ENCODE assay signal across 8 cellular contexts in the genomic region with DNA sequence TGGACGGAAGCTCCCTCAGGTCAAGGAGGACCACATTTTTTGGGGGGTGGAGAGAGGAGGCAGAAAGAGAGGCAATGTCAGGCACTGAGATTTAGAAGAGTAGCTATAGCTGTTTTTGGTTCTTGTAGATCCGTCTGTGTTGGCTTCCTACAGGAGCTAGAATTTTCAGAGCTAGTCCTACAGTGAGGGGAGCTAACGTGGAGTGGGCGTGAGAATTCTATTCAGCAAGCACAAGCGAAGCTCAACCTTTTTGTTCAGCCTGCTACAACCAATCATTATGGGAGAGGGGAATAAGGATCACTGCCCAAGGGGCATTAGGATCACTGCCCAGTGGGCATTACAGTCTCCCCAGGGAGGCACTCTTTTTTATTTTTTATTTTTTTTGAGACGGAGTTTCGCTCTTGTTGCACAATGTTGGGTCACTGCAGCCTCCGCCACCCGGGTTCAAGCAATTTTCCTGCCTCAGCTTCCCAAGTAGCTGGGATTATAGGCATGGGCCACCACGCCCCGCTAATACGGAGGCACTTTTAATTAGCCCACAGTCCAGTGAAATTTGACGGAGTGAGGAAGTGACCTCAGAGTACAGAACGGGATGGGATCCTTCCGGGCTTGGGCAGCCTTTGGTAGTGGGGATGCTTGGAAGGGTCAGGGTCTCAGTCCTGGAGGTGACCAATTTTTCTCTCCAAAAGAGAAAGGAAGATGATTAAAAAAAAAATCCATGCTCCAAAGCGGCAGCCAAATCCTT. TPM values are rescaled to one million over a fixed set of nuclear protein-coding genes. Genes with fewer than 3 reads are reported as not detected.
DNase-seq lines count a peak whose midpoint lies in the region; ATAC-seq and TF ChIP-seq lines count a peak whose summit lies in the region.

No MANE protein-coding gene starts in this region.

- no peak for TF ChIP-seq CTCF in OCI-LY7 (conservative IDR thresholded peaks at IDR 0.05; ENCODE audit: low read length)

- DNase-seq in DMS 273 (lab: John Stamatoyannopoulos, UW; ENCODE audit: unreplicated experiment) = peak; percentile 46
- DNase-seq in DMS 273 treated with DMSO at 0.1 percent for 48 hours (lab: John Stamatoyannopoulos, UW) = no peak
- DNase-seq in OCI-LY7 (ENCODE audit: low spot score) = no peak
- DNase-seq in effector memory CD4-positive, alpha-beta T cell = no peak
- DNase-seq in myocyte (ENCODE audit: low read depth) = peak; percentile 55
- DNase-seq in cortex of kidney (lab: John Stamatoyannopoulos, UW) = no peak

- H2AFZ ChIP-seq in OCI-LY7 (ENCODE audit: low read length) = peak overlapping the region; percentile 39

- CTCF ChIA-PET in OCI-LY7 (lab: Charles Lee; ENCODE audit: unreplicated experiment) = interaction anchor here (1.0 kb wide), 1 partner anchor 185 kb away, joined by 3 read pairs; no protein-coding TSS in a partner anchor

- peak overlapping the region; percentile 95 for H3K4me3 ChIP-seq in OCI-LY7 (ENCODE audit: low read depth, low read length, poor library complexity, severe bottlenecking)
- H3K4me3 ChIP-seq in effector memory CD4-positive, alpha-beta T cell (ENCODE audit: insufficient read depth, low read depth, low read length, poor library complexity, severe bottlenecking) = peak overlapping the region; percentile 83

- H3K27ac ChIP-seq in OCI-LY7 (ENCODE audit: low read depth, low read length, poor library complexity, severe bottlenecking) = peak overlapping the region; percentile 57
- peak overlapping the region; percentile 76 for H3K27ac ChIP-seq in effector memory CD4-positive, alpha-beta T cell (ENCODE audit: insufficient read depth, low read length, poor library complexity, severe bottlenecking)

- POLR2A ChIA-PET in OCI-LY7 (lab: Charles Lee) = interaction anchor here (0.5 to 2.2 kb wide), 8 partner anchors 9 to 92 kb away, joined by 3 to 6 read pairs (median 3); partner anchors contain the start of gene CDC25B

- ATAC-seq in GM18517 (IDR thresholded peaks at IDR 0.05; ENCODE audit: unreplicated experiment) (no peak), GM21390 (IDR thresholded peaks at IDR 0.05; ENCODE audit: unreplicated experiment) (no peak)

- H3K4me1 ChIP-seq in OCI-LY7 (ENCODE audit: insufficient read depth, low read length, poor library complexity, severe bottlenecking) = peaks cover 25% of the 10 kb centered on the region
- peaks cover 14% of the 10 kb centered on the region for H3K4me1 ChIP-seq in effector memory CD4-positive, alpha-beta T cell (ENCODE audit: control insufficient read depth, insufficient read depth, low read length, poor library complexity, severe bottlenecking)

- BruUV-seq in OCI-LY7 (replicated peaks; lab: Mats Ljungman, UMichigan) = no TSS peak

- H3K36me3 ChIP-seq in OCI-LY7 (ENCODE audit: insufficient read depth, low read length) = peaks cover 50% of the 10 kb centered on the region
- no peaks in the 10 kb centered on the region for H3K36me3 ChIP-seq in effector memory CD4-positive, alpha-beta T cell (ENCODE audit: control insufficient read depth, insufficient read depth, low read length)

- peak overlapping the region; percentile 89 for H3K4me2 ChIP-seq in OCI-LY7 (ENCODE audit: low read length)

- H3K9me3 ChIP-seq in OCI-LY7 (ENCODE audit: low read length) = no peaks in the 10 kb centered on the region
- H3K9me3 ChIP-seq in effector memory CD4-positive, alpha-beta T cell (ENCODE audit: control insufficient read depth, low read length) = no peaks in the 10 kb centered on the region

- peaks cover 30% of the 10 kb centered on the region for H4K20me1 ChIP-seq in OCI-LY7 (ENCODE audit: insufficient read depth, low read length)

- intact Hi-C loops in OCI-LY7 (cut with micrococcal nuclease; ENCODE audit: unreplicated experiment) = loop anchor here (2.0 kb wide), 1 partner anchor 101 kb away; the partner anchor contains the start of gene CENPB

- H3K79me2 ChIP-seq in OCI-LY7 (ENCODE audit: insufficient read depth, low read depth, low read length) = peaks cover 61% of the 10 kb centered on the region

- no peaks in the 10 kb centered on the region for H3K27me3 ChIP-seq in effector memory CD4-positive, alpha-beta T cell (replicated peaks; ENCODE audit: control insufficient read depth, insufficient read depth, low read length, poor library complexity, severe bottlenecking)

- no peaks in the 10 kb centered on the region for H3K9me2 ChIP-seq in OCI-LY7 (ENCODE audit: insufficient read depth, low read length)

RNA-seq across cellular contexts. Expression of gene PANK2, which starts 1.1 kb away (rescaled TPM):
- 40.9 and 46.1 TPM in 2 replicates for total RNA-seq in OCI-LY7 (2014; rRNA removed; shearing (Covaris generic))
- total RNA-seq in OCI-LY7 (2022) = 66.6 and 71.3 TPM in 2 replicates
- total RNA-seq in myocyte = 31.6 and 37.7 TPM in 2 replicates
- 33.4 TPM for polyA plus RNA-seq in myocyte (2012)

RNA-seq across cellular contexts. Expression of gene MAVS, which starts 41.4 kb away (rescaled TPM):
- total RNA-seq in OCI-LY7 (2014; rRNA removed; shearing (Covaris generic)) = 15.3 and 19.8 TPM in 2 replicates
- total RNA-seq in OCI-LY7 (2022) = 35.5 and 37.2 TPM in 2 replicates
- 21.3 and 26.7 TPM in 2 replicates for total RNA-seq in myocyte
- polyA plus RNA-seq in myocyte (2012) = 25.2 TPM

Comparison
In these comparisons a context has a peak if more than half of its experiments do, and no peak if none do; other contexts are left out.
1. DNase-seq: peak in DMS 273 (single experiment) and myocyte (single experiment); none in DMS 273 treated with DMSO at 0.1 percent for 48 hours (single experiment), OCI-LY7 (single experiment), effector memory CD4-positive, alpha-beta T cell (0 of 3) and cortex of kidney (single experiment).